ENCODE assay signal across 20 cellular contexts in genomic region chrX:2846992-2847391, GRCh38.
"Had no signal": no experiment of that assay in that cellular context is flagged by ENCODE, and none has a peak within 500 bp of the region (broad histone marks: within the 10 kb centered on the region; RNA-seq: fewer than 3 reads in every experiment).

No MANE protein-coding gene starts in this region.

- H3K27ac ChIP-seq: coronary artery, esophagus muscularis mucosa, gastrocnemius medialis, lower lobe of right lung, psoas muscle, right lobe of liver, testis, tibial nerve, upper lobe of right lung, vagina had no signal

- DNase-seq: effector CD4-positive, alpha-beta T cell; gastrocnemius medialis; islet precursor cell; lower lobe of right lung; midbrain; naive B cell; psoas muscle; retina; right lobe of liver; stimulated activated CD4-positive, alpha-beta T cell treated with anti-CD3 and anti-CD28 coated beads, Interleukin-4, amount 100 ng/mL, for 1 hour; stimulated activated CD8-positive, alpha-beta memory T cell treated with anti-CD3 and anti-CD28 coated beads, Interleukin-4, amount 100 ng/mL, for 48 hours; stimulated activated naive CD8-positive, alpha-beta T cell treated with anti-CD3 and anti-CD28 coated beads, Interleukin-15, Interleukin-2, amounts not matched to agents 100 U/mL and 50 U/mL, for 24 hours; testis; upper lobe of right lung had no signal

- H3K4me3 ChIP-seq: coronary artery, esophagus muscularis mucosa, gastrocnemius medialis, lower lobe of right lung, psoas muscle, right lobe of liver, testis, tibial nerve, upper lobe of right lung, vagina had no signal

- H3K27me3 ChIP-seq: esophagus muscularis mucosa, gastrocnemius medialis, right lobe of liver, testis, tibial nerve, upper lobe of right lung, vagina had no signal

- H3K4me1 ChIP-seq: gastrocnemius medialis, lower lobe of right lung, psoas muscle, right lobe of liver, testis, tibial nerve, upper lobe of right lung, vagina had no signal

- H3K36me3 ChIP-seq: esophagus muscularis mucosa, gastrocnemius medialis, lower lobe of right lung, tibial nerve, upper lobe of right lung, vagina had no signal

- ATAC-seq: gastrocnemius medialis; left lobe of liver; lower lobe of right lung; psoas muscle; right lobe of liver; stimulated activated effector memory CD8-positive, alpha-beta T cell treated with anti-CD3 and anti-CD28 coated beads, Interleukin-12 subunit alpha, Interleukin-12 subunit beta, amount 100 ng/mL, for 72 hours; stimulated activated naive CD8-positive, alpha-beta T cell treated with anti-CD3 and anti-CD28 coated beads, Interleukin-15, Interleukin-2, amounts not matched to agents 100 U/mL and 50 U/mL, for 24 hours; upper lobe of right lung had no signal

- H3K9me3 ChIP-seq: esophagus muscularis mucosa, gastrocnemius medialis, lower lobe of right lung, psoas muscle, right lobe of liver, testis, tibial nerve, upper lobe of right lung, vagina had no signal
